ENCODE assay signal across 12 cellular contexts in genomic region chr12:49583361-49584094, GRCh38. TPM values are rescaled to one million over a fixed set of nuclear protein-coding genes. Genes with fewer than 3 reads are reported as not detected.
DNase-seq lines count a peak whose midpoint lies in the region; ATAC-seq and TF ChIP-seq lines count a peak whose summit lies in the region.
"Had no signal": no experiment of that assay in that cellular context is flagged by ENCODE, and none has a peak within 500 bp of the region (broad histone marks: within the 10 kb centered on the region; RNA-seq: fewer than 3 reads in every experiment).

No MANE protein-coding gene starts in this region.

- H3K4me1 ChIP-seq in esophagus muscularis mucosa, result peaks cover 23 to 43% (median 30%) of the 10 kb centered on the region in 4 donors
- peaks cover 0 to 2% of the 10 kb centered on the region in 2 donors for H3K4me1 ChIP-seq in lung (ENCODE audit: control insufficient read depth in 2 of 2, insufficient read depth in 2 of 2, low read length in 2 of 2)

- TF ChIP-seq EP300 in esophagus muscularis mucosa (IDR thresholded peaks at IDR 0.05), result no peak

- no peak for TF ChIP-seq POLR2A in esophagus muscularis mucosa (IDR thresholded peaks at IDR 0.05; ENCODE audit: low read depth)

- intact Hi-C loops in esophagus muscularis mucosa (cut with DNase I), result loop anchor here (5.0 kb wide), 1 partner anchor 39 kb away; the partner anchor contains the start of gene PRPF40B

- H3K27me3 ChIP-seq in esophagus muscularis mucosa (no peaks in the 10 kb centered on the region), lung (ENCODE audit: control insufficient read depth, insufficient read depth) (no peaks in the 10 kb centered on the region)

- H3K36me3 ChIP-seq in esophagus muscularis mucosa (peaks cover 0 to 21% (median 8%) of the 10 kb centered on the region in 4 donors), lung (ENCODE audit: control insufficient read depth in 2 of 2, insufficient read depth in 2 of 2, low read length in 2 of 2) (peaks cover 0 to 10% of the 10 kb centered on the region in 2 donors)

- H3K9me3 ChIP-seq in esophagus muscularis mucosa, result no peaks in the 10 kb centered on the region
- H3K9me3 ChIP-seq in lung (ENCODE audit: control insufficient read depth in 2 of 2, insufficient read depth in 1 of 2, low read length in 1 of 2), result no peaks in the 10 kb centered on the region
- H3K9me3 ChIP-seq: psoas muscle had no signal

- 70% methylated on average over 13 of the region's 13 CpGs for WGBS in esophagus muscularis mucosa
- 76 to 80% methylated on average over 13 of the region's 13 CpGs for WGBS in lung, 2 donors

- DNase-seq in NCI-H446 (lab: John Stamatoyannopoulos, UW), result peak; percentile 6 to 55
- DNase-seq in esophagus muscularis mucosa (ENCODE audit: extremely low spot score), result no peak
- no peak for DNase-seq in lung (ENCODE audit: low spot score)
- DNase-seq in superior temporal gyrus (ENCODE audit: extremely low spot score), result peak; percentile 52
- no peak for DNase-seq in hippocampal formation (lab: John Stamatoyannopoulos, UW)
- no peak for DNase-seq in NCI-H524 treated with DMSO at 0.1 percent for 48 hours (lab: John Stamatoyannopoulos, UW)
- DNase-seq in midbrain (lab: John Stamatoyannopoulos, UW), result no peak
- DNase-seq: activated CD8-positive, alpha-beta memory T cell treated with anti-CD3 and anti-CD28 coated beads, Interleukin-2, amount 10 ng/mL, durations not matched to agents 7 days and 5 days; NCI-H1417; psoas muscle; stimulated activated CD4-positive, alpha-beta T cell treated with anti-CD3 and anti-CD28 coated beads, Interleukin-4, amount 100 ng/mL, for 1 hour had no signal

- H3K27ac ChIP-seq in esophagus muscularis mucosa (replicated peaks in 1 of 4) (peak overlapping the region; percentile 50 to 65 (median 64)), lung (ENCODE audit: low read depth in 1 of 2, low read length in 1 of 2) (no peak overlapping the region)
- H3K27ac ChIP-seq: psoas muscle had no signal

- no peak for TF ChIP-seq CTCF in esophagus muscularis mucosa (IDR thresholded peaks at IDR 0.05)
- TF ChIP-seq CTCF in lung (IDR thresholded peaks at IDR 0.05; ENCODE audit: control extremely low read depth, extremely low read depth), result no peak

- H3K4me3 ChIP-seq in esophagus muscularis mucosa (no peak overlapping the region), lung (no peak overlapping the region)
- H3K4me3 ChIP-seq: psoas muscle had no signal

- ATAC-seq in lung (ENCODE audit: insufficient read depth, low FRiP score), result peak; percentile 17
- ATAC-seq: activated CD8-positive, alpha-beta memory T cell treated with anti-CD3 and anti-CD28 coated beads, Interleukin-2, amount 10 ng/mL, durations not matched to agents 7 days and 5 days had no signal

RNA-seq across cellular contexts. Expression of gene MCRS1, which starts 15.6 kb away (rescaled TPM):
- total RNA-seq in esophagus muscularis mucosa (10 to 100 TPM; 43.7 to 71.9 (median 56.4) TPM), lung (10 to 100 TPM; 35.6 to 55.8 TPM)
- polyA plus RNA-seq in lung, result 10 to 100 TPM; 48.0 to 50.0 TPM

RNA-seq across cellular contexts. Expression of gene FAM186B, which starts 21.9 kb away (rescaled TPM):
- total RNA-seq in esophagus muscularis mucosa (under 1 TPM; under 0.01 to 0.46 (median 0.21) TPM), lung (under 1 TPM; 0.54 to 0.80 TPM)
- polyA plus RNA-seq in lung, result under 1 TPM; 0.17 to 0.31 TPM
- total RNA-seq: activated CD8-positive, alpha-beta memory T cell treated with anti-CD3 and anti-CD28 coated beads, Interleukin-2, amount 10 ng/mL, durations not matched to agents 7 days and 5 days; epithelial cell of proximal tubule had no signal

RNA-seq across cellular contexts. Expression of gene PRPF40B, which starts 39.8 kb away (rescaled TPM):
- total RNA-seq in esophagus muscularis mucosa (10 to 100 TPM in 3 of 4 donors, 1 to 10 TPM in 1; 9.6 to 19.0 (median 13.9) TPM), lung (10 to 100 TPM; 15.8 to 20.0 TPM)
- 10 to 100 TPM; 10.0 to 18.3 TPM for polyA plus RNA-seq in lung

RNA-seq across cellular contexts. Expression of gene KCNH3, which starts 44.7 kb away (rescaled TPM):
- under 1 TPM in 3 of 4 donors, not detected in 1; 0.34 to 0.66 (median 0.65) TPM for total RNA-seq in esophagus muscularis mucosa
- total RNA-seq in lung, result 1 to 10 TPM; 1.6 to 7.1 TPM
- 1 to 10 TPM; 1.1 to 1.6 TPM for polyA plus RNA-seq in lung

Comparison
In these comparisons a context has a peak if more than half of its experiments do, and no peak if none do; other contexts are left out.
1. DNase-seq: peak in NCI-H446 (2 of 2) and superior temporal gyrus (single experiment); none in esophagus muscularis mucosa (single experiment), lung (single experiment), hippocampal formation (0 of 2), NCI-H524 treated with DMSO at 0.1 percent for 48 hours (single experiment) and midbrain (single experiment).
2. H3K27ac ChIP-seq: peak in esophagus muscularis mucosa (4 of 4); none in lung (0 of 2).